15 cellular contexts compared by ENCODE assay signal in genomic region chr4:1705732-1706131, GRCh38. TPM values are rescaled to one million over a fixed set of nuclear protein-coding genes. Genes with fewer than 3 reads are reported as not detected.
DNase-seq lines count a peak whose midpoint lies in the region; ATAC-seq and TF ChIP-seq lines count a peak whose summit lies in the region.
"Had no signal": no experiment of that assay in that cellular context is flagged by ENCODE, and none has a peak within 500 bp of the region (broad histone marks: within the 10 kb centered on the region; RNA-seq: fewer than 3 reads in every experiment).

No MANE protein-coding gene starts in this region.

- no peaks in the 10 kb centered on the region for H3K9me3 ChIP-seq in sigmoid colon
- H3K9me3 ChIP-seq: BLaER1 had no signal

- intact Hi-C loops in activated CD4-positive, alpha-beta memory T cell treated with anti-CD3 and anti-CD28 coated beads for 36 hours (cut with micrococcal nuclease): no loop called here
- intact Hi-C loops in sigmoid colon (cut with DNase I): no loop called here

- peak overlapping the region; percentile 13 for H3K27ac Mint-ChIP-seq in activated CD4-positive, alpha-beta memory T cell treated with anti-CD3 and anti-CD28 coated beads, Interleukin-2, amount 10 ng/mL, durations not matched to agents 7 days and 5 days
- no peak overlapping the region for H3K27ac Mint-ChIP-seq in activated CD4-positive, alpha-beta memory T cell treated with anti-CD3 and anti-CD28 coated beads for 36 hours
- no peak overlapping the region for H3K27ac Mint-ChIP-seq in chondrocyte (ENCODE audit: unreplicated experiment)
- H3K27ac Mint-ChIP-seq: H9 had no signal

- no peaks in the 10 kb centered on the region for H3K27me3 ChIP-seq in sigmoid colon
- no peaks in the 10 kb centered on the region for H3K27me3 ChIP-seq in foreskin keratinocyte
- H3K27me3 ChIP-seq: BLaER1 had no signal

- POLR2A ChIA-PET in activated CD4-positive, alpha-beta memory T cell treated with anti-CD3 and anti-CD28 coated beads, Interleukin-2, amount 10 ng/mL, durations not matched to agents 7 days and 5 days (lab: Charles Lee): interaction anchor here (1.0 to 11.7 kb wide), 2 partner anchors 19 to 35 kb away, joined by 3 to 371 read pairs; partner anchors contain the start of genes TACC3 and TMEM129
- POLR2A ChIA-PET in activated CD4-positive, alpha-beta memory T cell treated with anti-CD3 and anti-CD28 coated beads for 36 hours (lab: Charles Lee): interaction anchor here (1.0 kb wide), 1 partner anchor 15 kb away, joined by 4 read pairs; the partner anchor contains the start of genes TACC3 and TMEM129

- DNase-seq in activated CD4-positive, alpha-beta memory T cell treated with anti-CD3 and anti-CD28 coated beads, Interleukin-2, amount 10 ng/mL, durations not matched to agents 7 days and 5 days: no peak
- no peak for DNase-seq in activated CD4-positive, alpha-beta memory T cell treated with anti-CD3 and anti-CD28 coated beads for 36 hours
- DNase-seq in chondrocyte (ENCODE audit: low spot score): peak; percentile 43
- peak; percentile 37 for DNase-seq in sigmoid colon
- DNase-seq in NCI-H1417 treated with DMSO at 0.1 percent for 48 hours (lab: John Stamatoyannopoulos, UW): no peak
- DNase-seq in stimulated activated CD4-positive, alpha-beta T cell treated with anti-CD3 and anti-CD28 coated beads, Interleukin-2, amount 100 ng/mL, for 24 hours: no peak
- no peak for DNase-seq in foreskin keratinocyte
- DNase-seq: 8988T; CD4-positive, alpha-beta memory T cell; DMS153; DMS79; GF-D8; H9 had no signal

- no peaks in the 10 kb centered on the region for H3K9me3 Mint-ChIP-seq in activated CD4-positive, alpha-beta memory T cell treated with anti-CD3 and anti-CD28 coated beads, Interleukin-2, amount 10 ng/mL, durations not matched to agents 7 days and 5 days
- no peaks in the 10 kb centered on the region for H3K9me3 Mint-ChIP-seq in activated CD4-positive, alpha-beta memory T cell treated with anti-CD3 and anti-CD28 coated beads for 36 hours
- H3K9me3 Mint-ChIP-seq in chondrocyte (ENCODE audit: low read depth): no peaks in the 10 kb centered on the region
- H3K9me3 Mint-ChIP-seq: CD14-positive monocyte; CD4-positive, alpha-beta memory T cell; H9 had no signal

- no peak overlapping the region for H3K27ac ChIP-seq in sigmoid colon
- no peak overlapping the region for H3K27ac ChIP-seq in foreskin keratinocyte
- H3K27ac ChIP-seq: BLaER1 had no signal

- peaks cover 0 to 38% (median 20%) of the 10 kb centered on the region in 4 donors for H3K36me3 ChIP-seq in sigmoid colon

- CTCF ChIA-PET in activated CD4-positive, alpha-beta memory T cell treated with anti-CD3 and anti-CD28 coated beads, Interleukin-2, amount 10 ng/mL, durations not matched to agents 7 days and 5 days (lab: Charles Lee): interaction anchor here (1.3 to 5.2 kb wide), 2 partner anchors 12 to 21 kb away, joined by 3 to 78 read pairs; no protein-coding TSS in a partner anchor
- CTCF ChIA-PET in activated CD4-positive, alpha-beta memory T cell treated with anti-CD3 and anti-CD28 coated beads for 36 hours (lab: Charles Lee): interaction anchor here (15.6 kb wide), 1 partner anchor 13 kb away, joined by 203 read pairs; no protein-coding TSS in a partner anchor

- no peaks in the 10 kb centered on the region for H3K27me3 Mint-ChIP-seq in activated CD4-positive, alpha-beta memory T cell treated with anti-CD3 and anti-CD28 coated beads, Interleukin-2, amount 10 ng/mL, durations not matched to agents 7 days and 5 days
- H3K27me3 Mint-ChIP-seq in activated CD4-positive, alpha-beta memory T cell treated with anti-CD3 and anti-CD28 coated beads for 36 hours: no peaks in the 10 kb centered on the region
- H3K27me3 Mint-ChIP-seq in chondrocyte (ENCODE audit: low read depth): no peaks in the 10 kb centered on the region
- H3K27me3 Mint-ChIP-seq: CD4-positive, alpha-beta memory T cell had no signal

- TF ChIP-seq POLR2A in sigmoid colon (IDR thresholded peaks at IDR 0.05): no peak

- TF ChIP-seq EP300 in sigmoid colon (IDR thresholded peaks at IDR 0.05): no peak

- 95 to 96% methylated on average over 6 of the region's 6 CpGs for WGBS in sigmoid colon, 2 donors

- peaks cover 76% of the 10 kb centered on the region for H3K4me1 Mint-ChIP-seq in activated CD4-positive, alpha-beta memory T cell treated with anti-CD3 and anti-CD28 coated beads, Interleukin-2, amount 10 ng/mL, durations not matched to agents 7 days and 5 days
- H3K4me1 Mint-ChIP-seq in activated CD4-positive, alpha-beta memory T cell treated with anti-CD3 and anti-CD28 coated beads for 36 hours (ENCODE audit: low read depth): peaks cover 68% of the 10 kb centered on the region
- H3K4me1 Mint-ChIP-seq in chondrocyte (ENCODE audit: low read depth): peaks cover 27% of the 10 kb centered on the region

- ATAC-seq in foreskin keratinocyte: no peak

- H3K4me3 ChIP-seq in sigmoid colon: no peak overlapping the region
- H3K4me3 ChIP-seq: BLaER1 had no signal

- no peak overlapping the region for H3K4me3 Mint-ChIP-seq in activated CD4-positive, alpha-beta memory T cell treated with anti-CD3 and anti-CD28 coated beads, Interleukin-2, amount 10 ng/mL, durations not matched to agents 7 days and 5 days
- no peak overlapping the region for H3K4me3 Mint-ChIP-seq in activated CD4-positive, alpha-beta memory T cell treated with anti-CD3 and anti-CD28 coated beads for 36 hours
- H3K4me3 Mint-ChIP-seq in chondrocyte (ENCODE audit: unreplicated experiment): no peak overlapping the region
- H3K4me3 Mint-ChIP-seq: CD14-positive monocyte, H9 had no signal

- peaks cover 76% of the 10 kb centered on the region for H3K36me3 Mint-ChIP-seq in activated CD4-positive, alpha-beta memory T cell treated with anti-CD3 and anti-CD28 coated beads, Interleukin-2, amount 10 ng/mL, durations not matched to agents 7 days and 5 days (ENCODE audit: low read depth)
- H3K36me3 Mint-ChIP-seq in activated CD4-positive, alpha-beta memory T cell treated with anti-CD3 and anti-CD28 coated beads for 36 hours: peaks cover 62% of the 10 kb centered on the region
- H3K36me3 Mint-ChIP-seq in chondrocyte (ENCODE audit: low read depth): peaks cover 17% of the 10 kb centered on the region

- H3K4me1 ChIP-seq in sigmoid colon (peaks cover 0 to 20% (median 14%) of the 10 kb centered on the region in 4 donors), foreskin keratinocyte (peaks cover 4% of the 10 kb centered on the region)

- TF ChIP-seq CTCF in chondrocyte (IDR thresholded peaks at IDR 0.05) (no peak), sigmoid colon (IDR thresholded peaks at IDR 0.05) (no peak), foreskin keratinocyte (conservative IDR thresholded peaks at IDR 0.05) (no peak)

RNA-seq across cellular contexts. Expression of gene SLBP, which starts 6.4 kb away (rescaled TPM):
- 100 to 1,000 TPM; 105 to 107 TPM for total RNA-seq in activated CD4-positive, alpha-beta memory T cell treated with anti-CD3 and anti-CD28 coated beads, Interleukin-2, amount 10 ng/mL, durations not matched to agents 7 days and 5 days
- total RNA-seq in activated CD4-positive, alpha-beta memory T cell treated with anti-CD3 and anti-CD28 coated beads for 36 hours: 100 to 1,000 TPM; 103 to 106 TPM
- total RNA-seq in chondrocyte: 47.0 to 48.7 TPM (median 47.5 TPM) in 3 replicates
- total RNA-seq in sigmoid colon: 10 to 100 TPM; 32.3 to 48.9 (median 40.2) TPM
- 10 to 100 TPM; 34.0 to 36.0 (median 35.8) TPM for polyA plus RNA-seq in sigmoid colon
- total RNA-seq in foreskin keratinocyte: 77.9 and 80.3 TPM in 2 replicates
- polyA plus RNA-seq in foreskin keratinocyte: 59.9 and 67.7 TPM in 2 replicates

RNA-seq across cellular contexts. Expression of gene TMEM129, which starts 15.4 kb away (rescaled TPM):
- total RNA-seq in activated CD4-positive, alpha-beta memory T cell treated with anti-CD3 and anti-CD28 coated beads, Interleukin-2, amount 10 ng/mL, durations not matched to agents 7 days and 5 days: 10 to 100 TPM; 20.4 to 22.3 TPM
- 10 to 100 TPM; 16.2 to 18.1 TPM for total RNA-seq in activated CD4-positive, alpha-beta memory T cell treated with anti-CD3 and anti-CD28 coated beads for 36 hours
- total RNA-seq in chondrocyte: 37.0 to 56.2 TPM (median 43.0 TPM) in 3 replicates
- 10 to 100 TPM; 40.6 to 51.4 (median 49.2) TPM for total RNA-seq in sigmoid colon
- 10 to 100 TPM; 16.9 to 42.4 (median 18.6) TPM for polyA plus RNA-seq in sigmoid colon
- total RNA-seq in foreskin keratinocyte: 24.3 and 26.4 TPM in 2 replicates
- 23.7 and 24.3 TPM in 2 replicates for polyA plus RNA-seq in foreskin keratinocyte

RNA-seq across cellular contexts. Expression of gene TACC3, which starts 15.6 kb away (rescaled TPM):
- 100 to 1,000 TPM; 213 TPM for total RNA-seq in activated CD4-positive, alpha-beta memory T cell treated with anti-CD3 and anti-CD28 coated beads, Interleukin-2, amount 10 ng/mL, durations not matched to agents 7 days and 5 days
- total RNA-seq in activated CD4-positive, alpha-beta memory T cell treated with anti-CD3 and anti-CD28 coated beads for 36 hours: 100 to 1,000 TPM; 194 to 201 TPM
- total RNA-seq in chondrocyte: 15.9 to 20.9 TPM (median 19.3 TPM) in 3 replicates
- total RNA-seq in sigmoid colon: 10 to 100 TPM in 1 of 4 donors, 1 to 10 TPM in 3; 4.3 to 13.0 (median 6.9) TPM
- 10 to 100 TPM in 2 of 3 donors, 1 to 10 TPM in 1; 4.8 to 55.9 (median 11.8) TPM for polyA plus RNA-seq in sigmoid colon
- total RNA-seq in foreskin keratinocyte: 69.4 and 94.8 TPM in 2 replicates
- 86.2 and 112 TPM in 2 replicates for polyA plus RNA-seq in foreskin keratinocyte

RNA-seq across cellular contexts. Expression of gene FAM53A, which starts 21.6 kb away (rescaled TPM):
- total RNA-seq in activated CD4-positive, alpha-beta memory T cell treated with anti-CD3 and anti-CD28 coated beads, Interleukin-2, amount 10 ng/mL, durations not matched to agents 7 days and 5 days: under 1 TPM; 0.65 to 0.91 TPM
- 1 to 10 TPM; 1.3 to 1.4 TPM for total RNA-seq in activated CD4-positive, alpha-beta memory T cell treated with anti-CD3 and anti-CD28 coated beads for 36 hours
- total RNA-seq in chondrocyte (6.9 to 8.0 TPM (median 7.3 TPM) in 3 replicates), sigmoid colon (1 to 10 TPM in 3 of 4 donors, under 1 TPM in 1; 0.82 to 4.1 (median 1.7) TPM), foreskin keratinocyte (0.74 and 1.3 TPM in 2 replicates)
- polyA plus RNA-seq in sigmoid colon (1 to 10 TPM in 2 of 3 donors, under 1 TPM in 1; 0.23 to 1.8 (median 1.4) TPM), foreskin keratinocyte (0.61 and 1.5 TPM in 2 replicates)

Comparison
In these comparisons a context has a peak if more than half of its experiments do, and no peak if none do; other contexts are left out.
1. DNase-seq: peak in chondrocyte (single experiment) and sigmoid colon (single experiment); none in activated CD4-positive, alpha-beta memory T cell treated with anti-CD3 and anti-CD28 coated beads, Interleukin-2, amount 10 ng/mL, durations not matched to agents 7 days and 5 days (single experiment), activated CD4-positive, alpha-beta memory T cell treated with anti-CD3 and anti-CD28 coated beads for 36 hours (single experiment), NCI-H1417 treated with DMSO at 0.1 percent for 48 hours (single experiment), stimulated activated CD4-positive, alpha-beta T cell treated with anti-CD3 and anti-CD28 coated beads, Interleukin-2, amount 100 ng/mL, for 24 hours (0 of 2) and foreskin keratinocyte (0 of 2).